In the genomic region with DNA sequence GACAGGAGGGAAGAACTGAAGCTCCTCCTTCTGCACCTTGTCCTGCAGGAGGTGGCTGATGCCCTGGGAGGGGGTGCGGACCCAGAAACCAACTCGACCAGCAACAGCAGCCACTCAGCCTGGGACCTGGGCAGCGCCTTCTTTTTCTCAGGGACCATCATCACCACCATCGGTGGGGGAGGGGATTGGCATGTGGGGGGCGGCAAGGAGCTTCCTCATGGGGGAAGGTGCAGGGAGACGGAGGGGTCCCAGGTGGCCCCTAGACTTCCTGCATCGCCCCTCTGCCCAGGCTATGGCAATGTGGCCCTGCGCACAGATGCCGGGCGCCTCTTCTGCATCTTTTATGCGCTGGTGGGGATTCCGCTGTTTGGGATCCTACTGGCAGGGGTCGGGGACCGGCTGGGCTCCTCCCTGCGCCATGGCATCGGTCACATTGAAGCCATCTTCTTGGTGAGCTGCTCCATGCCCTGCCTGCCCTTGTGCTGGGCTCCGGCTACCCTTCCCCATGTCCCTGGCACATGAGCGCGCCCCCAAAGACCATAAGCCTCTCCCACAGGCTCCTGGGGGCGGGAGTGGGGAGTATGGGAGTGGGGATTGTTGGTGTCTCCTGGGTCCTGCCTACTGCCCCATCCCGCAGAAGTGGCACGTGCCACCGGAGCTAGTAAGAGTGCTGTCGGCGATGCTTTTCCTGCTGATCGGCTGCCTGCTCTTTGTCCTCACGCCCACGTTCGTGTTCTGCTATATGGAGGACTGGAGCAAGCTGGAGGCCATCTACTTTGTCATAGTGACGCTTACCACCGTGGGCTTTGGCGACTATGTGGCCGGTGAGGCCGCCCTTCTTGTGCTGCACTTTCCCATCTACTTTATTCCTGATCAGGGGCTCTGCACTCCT, we compare ENCODE assay signal across 18 cellular contexts. TPM values are rescaled to one million over a fixed set of nuclear protein-coding genes. Genes with fewer than 3 reads are reported as not detected.
"Had no signal": no experiment of that assay in that cellular context is flagged by ENCODE, and none has a peak within 500 bp of the region (broad histone marks: within the 10 kb centered on the region; RNA-seq: fewer than 3 reads in every experiment).

No MANE protein-coding gene starts in this region.

- H3K4me3 ChIP-seq: dorsolateral prefrontal cortex, ovary had no signal

- ATAC-seq: activated CD4-positive, CD25-positive, alpha-beta regulatory T cell treated with anti-CD3 and anti-CD28 coated beads, Interleukin-2, amount 50 U/mL, for 24 hours; activated T-cell treated with anti-CD3 and anti-CD28 coated beads, Interleukin-2, amount 50 U/mL, for 72 hours; esophagus mucosa; left ventricle myocardium superior had no signal

- FAIRE-seq: bronchial epithelial cell, keratinocyte, small intestine had no signal

- H3K4me3 Mint-ChIP-seq: activated CD4-positive, alpha-beta memory T cell treated with anti-CD3 and anti-CD28 coated beads for 36 hours; activated naive CD8-positive, alpha-beta T cell treated with anti-CD3 and anti-CD28 coated beads, Interleukin-2, amount 10 ng/mL, durations not matched to agents 7 days and 5 days; activated T-cell treated with anti-CD3 and anti-CD28 coated beads, Interleukin-2, amount 50 U/mL, for 72 hours; nephron progenitor cell had no signal

- DNase-seq: activated CD4-positive, alpha-beta memory T cell treated with anti-CD3 and anti-CD28 coated beads for 36 hours; activated gamma-delta T cell treated with Interleukin-2 at 50 U/mL for 16 hours; activated naive CD8-positive, alpha-beta T cell treated with anti-CD3 and anti-CD28 coated beads, Interleukin-2, amount 10 ng/mL, durations not matched to agents 7 days and 5 days; activated T-cell treated with anti-CD3 and anti-CD28 coated beads, Interleukin-2, amount 50 U/mL, for 72 hours; anterior cingulate cortex; left ventricle myocardium superior; mesenchymal stem cell; nephron progenitor cell; small intestine had no signal

- H3K9me3 ChIP-seq: ovary had no signal

- H3K9me3 Mint-ChIP-seq: activated CD4-positive, alpha-beta memory T cell treated with anti-CD3 and anti-CD28 coated beads for 36 hours; activated naive CD8-positive, alpha-beta T cell treated with anti-CD3 and anti-CD28 coated beads, Interleukin-2, amount 10 ng/mL, durations not matched to agents 7 days and 5 days; activated T-cell treated with anti-CD3 and anti-CD28 coated beads, Interleukin-2, amount 50 U/mL, for 72 hours; nephron progenitor cell had no signal

- H3K36me3 ChIP-seq: ovary had no signal

- H3K27ac Mint-ChIP-seq: activated CD4-positive, alpha-beta memory T cell treated with anti-CD3 and anti-CD28 coated beads for 36 hours; activated naive CD8-positive, alpha-beta T cell treated with anti-CD3 and anti-CD28 coated beads, Interleukin-2, amount 10 ng/mL, durations not matched to agents 7 days and 5 days; activated T-cell treated with anti-CD3 and anti-CD28 coated beads, Interleukin-2, amount 50 U/mL, for 72 hours; nephron progenitor cell had no signal

- H3K27ac ChIP-seq: ovary had no signal

- H3K36me3 Mint-ChIP-seq: activated CD4-positive, alpha-beta memory T cell treated with anti-CD3 and anti-CD28 coated beads for 36 hours; activated naive CD8-positive, alpha-beta T cell treated with anti-CD3 and anti-CD28 coated beads, Interleukin-2, amount 10 ng/mL, durations not matched to agents 7 days and 5 days had no signal

RNA-seq across cellular contexts. Expression of a gene that starts 3.1 kb away (rescaled TPM):
- total RNA-seq: activated CD4-positive, alpha-beta memory T cell treated with anti-CD3 and anti-CD28 coated beads for 36 hours; activated naive CD8-positive, alpha-beta T cell treated with anti-CD3 and anti-CD28 coated beads, Interleukin-2, amount 10 ng/mL, durations not matched to agents 7 days and 5 days; left ventricle myocardium superior; ovary; renal cortical epithelial cell; T-helper 2 cell treated with Interferon-gamma antibody and Interleukin-4, amounts not matched to agents 100 ng/mL and 5 ng/mL, for 36 hours had no signal
- polyA plus RNA-seq: ovary had no signal

RNA-seq across cellular contexts. Expression of a gene that starts 6.0 kb away (rescaled TPM):
- total RNA-seq: activated naive CD8-positive, alpha-beta T cell treated with anti-CD3 and anti-CD28 coated beads, Interleukin-2, amount 10 ng/mL, durations not matched to agents 7 days and 5 days; esophagus mucosa; left ventricle myocardium superior; ovary; renal cortical epithelial cell; T-helper 2 cell treated with Interferon-gamma antibody and Interleukin-4, amounts not matched to agents 100 ng/mL and 5 ng/mL, for 36 hours had no signal
- polyA plus RNA-seq: keratinocyte, ovary, small intestine, thymus had no signal
